ENCODE assay signal across 24 cellular contexts in genomic region chr13:81247711-81248110, GRCh38.
A peak's percentile ranks its signal among the peaks of the same experiment; 100 is the strongest.
DNase-seq lines count a peak whose midpoint lies in the region; ATAC-seq, FAIRE-seq and TF ChIP-seq lines count a peak whose summit lies in the region.
"Had no signal": no experiment of that assay in that cellular context is flagged by ENCODE, and none has a peak within 500 bp of the region (broad histone marks: within the 10 kb centered on the region; RNA-seq: fewer than 3 reads in every experiment).

No MANE protein-coding gene starts in this region.

- no peaks in the 10 kb centered on the region for H3K36me3 ChIP-seq in breast epithelium
- no peaks in the 10 kb centered on the region for H3K36me3 ChIP-seq in bronchial epithelial cell (ENCODE audit: control insufficient read depth, insufficient read depth, low read length)
- H3K36me3 ChIP-seq: BLaER1 treated with 17β-estradiol and CSF1 and Interleukin-3, amounts not matched to agents 10 nM and 100 nM had no signal

- no peak for TF ChIP-seq POLR2A in breast epithelium (IDR thresholded peaks at IDR 0.05)

- ATAC-seq in foreskin keratinocyte: no peak
- no peak for ATAC-seq in GM21723 (IDR thresholded peaks at IDR 0.05; ENCODE audit: unreplicated experiment)
- ATAC-seq: A549; CD8-positive, alpha-beta T cell had no signal

- FAIRE-seq in bronchial epithelial cell (lab: Jason Lieb, UNC): no peak
- FAIRE-seq: A549, D721Med, G401.6, GM12891, GM19239 had no signal

- POLR2A ChIA-PET in MCF 10A (lab: Yijun Ruan, JAX): interaction anchor here (1.0 to 1.7 kb wide), 2 partner anchors 9 to 20 kb away, joined by 3 read pairs; no protein-coding TSS in a partner anchor

- no peak overlapping the region for H3K27ac ChIP-seq in breast epithelium
- H3K27ac ChIP-seq in foreskin keratinocyte: no peak overlapping the region
- H3K27ac ChIP-seq: 22Rv1; A549; BLaER1 treated with 17β-estradiol and CSF1 and Interleukin-3, amounts not matched to agents 10 nM and 100 nM; C4-2B had no signal

- CTCF ChIA-PET in MCF 10A (lab: Yijun Ruan, JAX): no interaction called here

- no peak for TF ChIP-seq CTCF in MCF 10A (IDR thresholded peaks at IDR 0.05; ENCODE audit: unreplicated experiment)
- no peak for TF ChIP-seq CTCF in breast epithelium (IDR thresholded peaks at IDR 0.05)
- TF ChIP-seq CTCF in bronchial epithelial cell (IDR thresholded peaks at IDR 0.05; ENCODE audit: insufficient read depth, low read length, severe bottlenecking): no peak
- no peak for TF ChIP-seq CTCF in foreskin keratinocyte (conservative IDR thresholded peaks at IDR 0.05)

- H3K27me3 ChIP-seq in breast epithelium (no peaks in the 10 kb centered on the region), bronchial epithelial cell (ENCODE audit: control insufficient read depth, insufficient read depth, low read length) (no peaks in the 10 kb centered on the region), foreskin keratinocyte (no peaks in the 10 kb centered on the region)
- H3K27me3 ChIP-seq: BLaER1 treated with 17β-estradiol and CSF1 and Interleukin-3, amounts not matched to agents 10 nM and 100 nM had no signal

- no peaks in the 10 kb centered on the region for H3K4me1 ChIP-seq in breast epithelium
- H3K4me1 ChIP-seq in foreskin keratinocyte: no peaks in the 10 kb centered on the region
- H3K4me1 ChIP-seq: A549; BLaER1 treated with 17β-estradiol and CSF1 and Interleukin-3, amounts not matched to agents 10 nM and 100 nM; Caco-2 had no signal

- no peaks in the 10 kb centered on the region for H3K4me1 Mint-ChIP-seq in MCF 10A (ENCODE audit: insufficient read depth, unreplicated experiment)
- H3K4me1 Mint-ChIP-seq: B cell had no signal

- DNase-seq in MCF 10A (ENCODE audit: unreplicated experiment) (peak; percentile 30), breast epithelium (ENCODE audit: low spot score in 2 of 2) (no peak), NCI-H69 (lab: John Stamatoyannopoulos, UW) (peak; percentile 36), bronchial epithelial cell (ENCODE audit: low read depth) (peak; percentile 58), foreskin keratinocyte (peak; percentile 2 to 33), epidermal melanocyte (ENCODE audit: insufficient read length, low spot score) (no peak)
- DNase-seq in activated CD4-positive, CD25-positive, alpha-beta regulatory T cell treated with anti-CD3 and anti-CD28 coated beads, Interleukin-2, amount 50 U/mL, for 72 hours: no peak
- DNase-seq: AML-193; Caco-2; Calu3; CD4-positive, alpha-beta T cell; CD8-positive, alpha-beta T cell; DMS79 treated with DMSO at 0.1 percent for 48 hours; GF-D8 had no signal

- intact Hi-C loops in MCF 10A (cut with micrococcal nuclease): no loop called here
- intact Hi-C loops in breast epithelium (cut with DNase I; ENCODE audit: low total_unique reads): no loop called here

- H3K9me3 Mint-ChIP-seq in MCF 10A (ENCODE audit: unreplicated experiment): no peaks in the 10 kb centered on the region

- no TSS peak for BruUV-seq in MCF 10A (replicated peaks; lab: Mats Ljungman, UMichigan)

- no peak overlapping the region for H3K27ac Mint-ChIP-seq in MCF 10A (ENCODE audit: low read depth, unreplicated experiment)
- H3K27ac Mint-ChIP-seq: B cell; CD4-positive, alpha-beta T cell; CD8-positive, alpha-beta T cell had no signal

- H3K4me3 Mint-ChIP-seq in MCF 10A (ENCODE audit: unreplicated experiment): no peak overlapping the region
- H3K4me3 Mint-ChIP-seq: B cell; CD4-positive, alpha-beta T cell; CD8-positive, alpha-beta T cell had no signal

- H3K27me3 Mint-ChIP-seq in MCF 10A (ENCODE audit: insufficient read depth, unreplicated experiment): no peaks in the 10 kb centered on the region
- H3K27me3 Mint-ChIP-seq: B cell; CD4-positive, alpha-beta T cell had no signal

- no peaks in the 10 kb centered on the region for H3K9me3 ChIP-seq in breast epithelium
- H3K9me3 ChIP-seq: A549; BLaER1 treated with 17β-estradiol and CSF1 and Interleukin-3, amounts not matched to agents 10 nM and 100 nM; Caco-2 had no signal

- H3K36me3 Mint-ChIP-seq in MCF 10A (ENCODE audit: insufficient read depth, unreplicated experiment): no peaks in the 10 kb centered on the region
- H3K36me3 Mint-ChIP-seq: CD8-positive, alpha-beta T cell had no signal

- H3K4me3 ChIP-seq in breast epithelium (no peak overlapping the region), bronchial epithelial cell (ENCODE audit: low read depth, low read length) (no peak overlapping the region)
- H3K4me3 ChIP-seq: A549; BLaER1 treated with 17β-estradiol and CSF1 and Interleukin-3, amounts not matched to agents 10 nM and 100 nM had no signal

Comparison
In these comparisons a context has a peak if more than half of its experiments do, and no peak if none do; other contexts are left out.
1. DNase-seq: peak in MCF 10A (single experiment), NCI-H69 (single experiment), bronchial epithelial cell (single experiment) and foreskin keratinocyte (2 of 2); none in breast epithelium (0 of 2), epidermal melanocyte (single experiment) and activated CD4-positive, CD25-positive, alpha-beta regulatory T cell treated with anti-CD3 and anti-CD28 coated beads, Interleukin-2, amount 50 U/mL, for 72 hours (single experiment).